In the genomic region with DNA sequence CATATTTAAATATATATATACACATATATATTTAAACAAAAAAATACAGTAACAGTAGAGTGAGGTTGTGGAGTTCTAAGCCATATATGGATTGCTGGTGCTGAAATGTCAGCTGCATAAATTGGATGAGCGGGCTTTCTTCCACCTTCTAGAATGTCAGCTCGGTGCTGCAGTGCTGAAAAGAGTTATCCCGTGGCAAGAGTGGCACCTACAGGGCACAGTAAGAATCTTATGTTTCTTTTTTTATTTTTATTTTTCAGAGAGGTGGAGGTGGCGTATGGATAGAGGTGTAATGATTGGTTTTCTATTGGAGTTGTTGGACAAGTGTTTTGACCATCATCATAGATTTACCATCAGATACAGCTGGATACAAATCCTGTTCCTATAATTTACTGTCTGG, we compare ENCODE assay signal across 9 cellular contexts.
DNase-seq lines count a peak whose midpoint lies in the region; ATAC-seq and TF ChIP-seq lines count a peak whose summit lies in the region.
"Had no signal": no experiment of that assay in that cellular context is flagged by ENCODE, and none has a peak within 500 bp of the region (broad histone marks: within the 10 kb centered on the region; RNA-seq: fewer than 3 reads in every experiment).

No MANE protein-coding gene starts in this region.

- no peaks in the 10 kb centered on the region; the same call in 1 of the 2 replicates for H3K27me3 ChIP-seq in SK-N-SH (ENCODE audit: insufficient read depth)

- H4K20me1 ChIP-seq in SK-N-SH (ENCODE audit: insufficient read depth) = no peaks in the 10 kb centered on the region

- POLR2A ChIA-PET in SK-N-SH (lab: Yijun Ruan, JAX) = no interaction called here

- TF ChIP-seq EP300 in SK-N-SH (IDR thresholded peaks at IDR 0.05; ENCODE audit: borderline replicate concordance in 1 of 2, low read depth in 1 of 2, low read length in 1 of 2) = no peak

- H3K4me1 ChIP-seq in SK-N-SH (ENCODE audit: control insufficient read depth in 1 of 2, insufficient read depth in 2 of 2, low read depth in 1 of 2, low read length in 1 of 2) = no peaks in the 10 kb centered on the region

- no peak overlapping the region for H3K9ac ChIP-seq in SK-N-SH

- CTCF ChIA-PET in SK-N-SH (lab: Yijun Ruan, JAX) = interaction anchor here (0.7 to 10.3 kb wide), 34 partner anchors 8 to 501 kb away, joined by 3 to 530 read pairs (median 4); a partner anchor contains a TSS

- no peaks in the 10 kb centered on the region for H3F3A ChIP-seq in SK-N-SH (replicated peaks; ENCODE audit: insufficient read depth)

- H2AFZ ChIP-seq in SK-N-SH (ENCODE audit: low read depth) = no peak overlapping the region

- no peaks in the 10 kb centered on the region for H3K9me3 ChIP-seq in SK-N-SH

- peak; percentile 78 for TF ChIP-seq CTCF in SK-N-SH (IDR thresholded peaks at IDR 0.05)
- peak; percentile 45 for TF ChIP-seq CTCF in fibroblast of villous mesenchyme (IDR thresholded peaks at IDR 0.05; ENCODE audit: insufficient read depth, low read depth, low read length)

- ATAC-seq in GM21717 (IDR thresholded peaks at IDR 0.05; ENCODE audit: unreplicated experiment) = no peak
- ATAC-seq in GM19455 (IDR thresholded peaks at IDR 0.05; ENCODE audit: unreplicated experiment) = no peak
- ATAC-seq: activated T-cell treated with anti-CD3 and anti-CD28 coated beads, Interleukin-2, amount 50 U/mL, for 72 hours had no signal

- TF ChIP-seq RAD21 in SK-N-SH (IDR thresholded peaks at IDR 0.05; ENCODE audit: low read length) = peak; percentile 88

- H3K4me3 ChIP-seq in SK-N-SH (ENCODE audit: low read depth in 2 of 2, low read length in 1 of 2) (no peak overlapping the region), fibroblast of villous mesenchyme (ENCODE audit: low read depth, low read length) (no peak overlapping the region)

- H3K9me2 ChIP-seq in SK-N-SH = no peaks in the 10 kb centered on the region

- 9% methylated on average over 4 of the region's 4 CpGs for WGBS in SK-N-SH (ENCODE audit: low lambda C conversion rate)

- no peaks in the 10 kb centered on the region for H3K79me2 ChIP-seq in SK-N-SH (ENCODE audit: insufficient read depth)

- DNase-seq in SIG-M5 treated with dmso at 0.1 percent for 504 hours (lab: John Stamatoyannopoulos, UW; ENCODE audit: unreplicated experiment) = peak; percentile 56
- no peak for DNase-seq in SIG-M5 (lab: John Stamatoyannopoulos, UW)
- peak; percentile 62 for DNase-seq in NAMALWA (ENCODE audit: low spot score)
- DNase-seq in SK-N-SH = peak; percentile 35
- peak; percentile 65 for DNase-seq in fibroblast of villous mesenchyme (ENCODE audit: low read depth)
- peak in 44 of 56 donors; percentile 2 to 77 (median 38) for DNase-seq in nucleus accumbens (lab: John Stamatoyannopoulos, UW)

- no peak overlapping the region for H3K4me2 ChIP-seq in SK-N-SH

- H3K36me3 ChIP-seq in SK-N-SH (replicated peaks in 1 of 2; ENCODE audit: control insufficient read depth in 1 of 2, insufficient read depth in 2 of 2, low read length in 1 of 2) = no peaks in the 10 kb centered on the region

- H3K27ac ChIP-seq in SK-N-SH (ENCODE audit: low read depth in 2 of 2, low read length in 1 of 2) = no peak overlapping the region

TF ChIP-seq in SK-N-SH, 30 proteins besides CTCF, POLR2A, EP300 and RAD21:
- no peak for TF ChIP-seq MEF2A (IDR thresholded peaks at IDR 0.05; ENCODE audit: borderline replicate concordance, low read depth)
- TF ChIP-seq, protein P1, sequence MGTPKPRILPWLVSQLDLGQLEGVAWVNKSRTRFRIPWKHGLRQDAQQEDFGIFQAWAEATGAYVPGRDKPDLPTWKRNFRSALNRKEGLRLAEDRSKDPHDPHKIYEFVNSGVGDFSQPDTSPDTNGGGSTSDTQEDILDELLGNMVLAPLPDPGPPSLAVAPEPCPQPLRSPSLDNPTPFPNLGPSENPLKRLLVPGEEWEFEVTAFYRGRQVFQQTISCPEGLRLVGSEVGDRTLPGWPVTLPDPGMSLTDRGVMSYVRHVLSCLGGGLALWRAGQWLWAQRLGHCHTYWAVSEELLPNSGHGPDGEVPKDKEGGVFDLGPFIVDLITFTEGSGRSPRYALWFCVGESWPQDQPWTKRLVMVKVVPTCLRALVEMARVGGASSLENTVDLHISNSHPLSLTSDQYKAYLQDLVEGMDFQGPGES (IDR thresholded peaks at IDR 0.05; ENCODE audit: low read depth, low read length) = no peak
- no peak for TF ChIP-seq POLR2AphosphoS5 (IDR thresholded peaks at IDR 0.05; ENCODE audit: low read depth, low read length)
- TF ChIP-seq, protein P2, sequence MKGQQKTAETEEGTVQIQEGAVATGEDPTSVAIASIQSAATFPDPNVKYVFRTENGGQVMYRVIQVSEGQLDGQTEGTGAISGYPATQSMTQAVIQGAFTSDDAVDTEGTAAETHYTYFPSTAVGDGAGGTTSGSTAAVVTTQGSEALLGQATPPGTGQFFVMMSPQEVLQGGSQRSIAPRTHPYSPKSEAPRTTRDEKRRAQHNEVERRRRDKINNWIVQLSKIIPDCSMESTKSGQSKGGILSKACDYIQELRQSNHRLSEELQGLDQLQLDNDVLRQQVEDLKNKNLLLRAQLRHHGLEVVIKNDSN (IDR thresholded peaks at IDR 0.05; ENCODE audit: borderline replicate concordance, low read depth) = no peak
- TF ChIP-seq TCF12 (IDR thresholded peaks at IDR 0.05) = no peak
- TF ChIP-seq RCOR1 (IDR thresholded peaks at IDR 0.05; ENCODE audit: low read length) = no peak
- TF ChIP-seq SMC3 (IDR thresholded peaks at IDR 0.05; ENCODE audit: low read depth, low read length) = peak; percentile 70
- no peak for TF ChIP-seq ELF1 (IDR thresholded peaks at IDR 0.05)
TF ChIP-seq in SK-N-SH: peak in this region for 1.
